30 cellular contexts compared by ENCODE assay signal in genomic region chr15:25871403-25871802, GRCh38. TPM values are rescaled to one million over a fixed set of nuclear protein-coding genes. Genes with fewer than 3 reads are reported as not detected.
"Had no signal": no experiment of that assay in that cellular context is flagged by ENCODE, and none has a peak within 500 bp of the region (broad histone marks: within the 10 kb centered on the region; RNA-seq: fewer than 3 reads in every experiment).

No MANE protein-coding gene starts in this region.

- H3K9me3 Mint-ChIP-seq: dendritic cell treated with granulocyte-macrophage colony-stimulating factor and Interleukin-4, amounts not matched to agents 40 ng/mL and 50 ng/mL, for 4 days; effector memory CD8-positive, alpha-beta T cell; endodermal cell had no signal

- H3K4me3 Mint-ChIP-seq: dendritic cell treated with granulocyte-macrophage colony-stimulating factor and Interleukin-4, amounts not matched to agents 40 ng/mL and 50 ng/mL, for 4 days; effector memory CD8-positive, alpha-beta T cell; endodermal cell had no signal

- H3K27me3 Mint-ChIP-seq: effector memory CD8-positive, alpha-beta T cell had no signal

- H3K4me1 Mint-ChIP-seq: endodermal cell had no signal

- H3K79me2 ChIP-seq: hepatocyte had no signal

- ATAC-seq: effector memory CD8-positive, alpha-beta T cell; esophagus mucosa; foreskin keratinocyte; gastrocnemius medialis; gastroesophageal sphincter; heart left ventricle; heart right ventricle had no signal

- H3K4me1 ChIP-seq: colonic mucosa, esophagus squamous epithelium, foreskin keratinocyte, gastrocnemius medialis, gastroesophageal sphincter, heart left ventricle, heart right ventricle had no signal

- DNase-seq: colonic mucosa; cortex of kidney; dermis blood vessel endothelial cell; dorsolateral prefrontal cortex; effector CD4-positive, alpha-beta T cell; effector CD8-positive, alpha-beta T cell; effector memory CD4-positive, alpha-beta T cell; effector memory CD8-positive, alpha-beta T cell; endodermal cell; erythroblast; esophagus squamous epithelium; foreskin fibroblast; foreskin keratinocyte; foreskin melanocyte; gastrocnemius medialis; glutamatergic neuron; head of caudate nucleus; heart left ventricle; heart right ventricle had no signal

- H2AFZ ChIP-seq: hepatocyte had no signal

- H3K27me3 ChIP-seq: colonic mucosa, dorsolateral prefrontal cortex, esophagus muscularis mucosa, esophagus squamous epithelium, foreskin keratinocyte, gastrocnemius medialis, gastroesophageal sphincter, hepatocyte had no signal

- H3K27ac Mint-ChIP-seq: dendritic cell treated with granulocyte-macrophage colony-stimulating factor and Interleukin-4, amounts not matched to agents 40 ng/mL and 50 ng/mL, for 4 days; effector memory CD8-positive, alpha-beta T cell; endodermal cell had no signal

- H3K9me3 ChIP-seq: colonic mucosa, esophagus muscularis mucosa, esophagus squamous epithelium, gastrocnemius medialis, gastroesophageal sphincter, heart left ventricle, heart right ventricle had no signal

- H3K4me3 ChIP-seq: colonic mucosa, coronary artery, dorsolateral prefrontal cortex, esophagus muscularis mucosa, esophagus squamous epithelium, gastrocnemius medialis, gastroesophageal sphincter, heart left ventricle, heart right ventricle, hepatocyte had no signal

- H3K4me2 ChIP-seq: hepatocyte had no signal

- H3K36me3 ChIP-seq: colonic mucosa, esophagus muscularis mucosa, esophagus squamous epithelium, gastrocnemius medialis, gastroesophageal sphincter, heart left ventricle, heart right ventricle had no signal

- H3K27ac ChIP-seq: colonic mucosa, coronary artery, dorsolateral prefrontal cortex, epithelial cell of prostate, esophagus muscularis mucosa, esophagus squamous epithelium, foreskin keratinocyte, gastrocnemius medialis, gastroesophageal sphincter, heart left ventricle, heart right ventricle, hepatocyte had no signal

- FAIRE-seq: endometrium, endothelial cell of umbilical vein, frontal cortex had no signal

RNA-seq across cellular contexts. Expression of gene ATP10A, which starts 8.3 kb away (rescaled TPM):
- total RNA-seq: dermis microvascular lymphatic vessel endothelial cell, endothelial cell of umbilical vein, foreskin keratinocyte had no signal
- polyA plus RNA-seq: endothelial cell of umbilical vein, foreskin keratinocyte had no signal
